10 cellular contexts compared by ENCODE assay signal in the genomic region with DNA sequence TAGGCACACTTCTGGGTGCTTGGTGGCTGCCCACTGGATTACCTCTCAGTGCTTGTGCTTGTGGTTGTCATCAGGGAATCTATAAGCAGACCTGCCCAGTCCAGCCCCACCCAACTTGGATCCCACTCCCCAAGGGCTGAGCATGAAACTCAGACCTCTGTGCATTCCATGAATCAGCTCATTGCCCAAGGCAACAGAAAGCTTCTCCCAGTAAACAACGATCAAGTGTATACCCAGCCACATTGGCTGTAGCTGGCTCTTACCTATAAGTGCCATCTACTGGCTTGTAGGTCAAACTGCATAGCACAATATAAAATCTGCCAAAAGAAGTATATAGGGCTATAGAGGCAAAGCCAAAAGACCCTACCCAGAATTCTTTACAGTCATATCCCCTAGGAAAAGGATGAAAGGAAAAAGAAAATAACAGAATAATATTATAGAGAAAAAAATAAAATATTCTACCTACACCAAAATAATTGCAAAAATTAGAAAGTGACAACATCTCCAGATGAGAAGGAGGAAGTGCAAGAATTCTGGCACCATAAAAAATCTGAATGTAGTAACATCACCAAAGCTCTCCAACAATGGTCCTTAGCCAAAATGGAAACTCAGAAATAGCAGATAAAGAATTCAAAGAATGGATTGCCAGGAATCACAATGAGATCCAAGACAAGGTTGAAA.
DNase-seq lines count a peak whose midpoint lies in the region; ATAC-seq and TF ChIP-seq lines count a peak whose summit lies in the region.
"Had no signal": no experiment of that assay in that cellular context is flagged by ENCODE, and none has a peak within 500 bp of the region (broad histone marks: within the 10 kb centered on the region; RNA-seq: fewer than 3 reads in every experiment).

No MANE protein-coding gene starts in this region.

- peaks cover 8% of the 10 kb centered on the region for H3K9me3 Mint-ChIP-seq in type B pancreatic cell

- H3K9me3 ChIP-seq in left ventricle myocardium inferior (replicated peaks): peaks cover 50% of the 10 kb centered on the region

- no peaks in the 10 kb centered on the region for H3K4me1 Mint-ChIP-seq in type B pancreatic cell (ENCODE audit: unreplicated experiment)

- H3K36me3 ChIP-seq in left ventricle myocardium inferior: no peaks in the 10 kb centered on the region
- H3K36me3 ChIP-seq: gastroesophageal sphincter had no signal

- peak; percentile 51 for TF ChIP-seq CTCF in left ventricle myocardium inferior (IDR thresholded peaks at IDR 0.05; ENCODE audit: borderline replicate concordance)
- TF ChIP-seq CTCF in fibroblast of mammary gland (conservative IDR thresholded peaks at IDR 0.05; ENCODE audit: control insufficient read depth, insufficient read depth, low read depth, low read length): peak; percentile 37
- peak; percentile 66 for TF ChIP-seq CTCF in type B pancreatic cell (conservative IDR thresholded peaks at IDR 0.05)

- H3K4me3 Mint-ChIP-seq in type B pancreatic cell: no peak overlapping the region

- peak overlapping the region; percentile 40 for H3K27ac Mint-ChIP-seq in type B pancreatic cell

- no peak for DNase-seq in left ventricle myocardium inferior
- DNase-seq in cardiac septum (ENCODE audit: low spot score): no peak
- DNase-seq in OCI-M1 (lab: John Stamatoyannopoulos, UW): peak; percentile 36
- peak; percentile 25 for DNase-seq in fibroblast of mammary gland (ENCODE audit: low read depth)
- no peak for DNase-seq in type B pancreatic cell (ENCODE audit: extremely low spot score, unreplicated experiment)
- DNase-seq: activated CD4-positive, alpha-beta T cell treated with anti-CD3 and anti-CD28 coated beads for 1 hour had no signal

- H3K4me3 ChIP-seq in left ventricle myocardium inferior (no peak overlapping the region), fibroblast of mammary gland (ENCODE audit: control insufficient read depth, low read depth, low read length) (no peak overlapping the region)
- H3K4me3 ChIP-seq: gastroesophageal sphincter had no signal

- H3K27me3 ChIP-seq in left ventricle myocardium inferior (ENCODE audit: low read depth): peaks cover 36% of the 10 kb centered on the region
- H3K27me3 ChIP-seq: gastroesophageal sphincter had no signal

- no peaks in the 10 kb centered on the region for H3K27me3 Mint-ChIP-seq in type B pancreatic cell

- no peaks in the 10 kb centered on the region for H3K36me3 Mint-ChIP-seq in type B pancreatic cell

- intact Hi-C loops in left ventricle myocardium inferior (cut with micrococcal nuclease): no loop called here
- intact Hi-C loops in cardiac septum (cut with DNase I): no loop called here

- ATAC-seq in HG02840 (IDR thresholded peaks at IDR 0.05; ENCODE audit: low FRiP score, unreplicated experiment): no peak
- no peak for ATAC-seq in HG03354 (IDR thresholded peaks at IDR 0.05; ENCODE audit: poor library complexity, severe bottlenecking, unreplicated experiment)
- ATAC-seq in HG03135 (IDR thresholded peaks at IDR 0.05; ENCODE audit: unreplicated experiment): no peak
- ATAC-seq: gastroesophageal sphincter had no signal

- H3K4me1 ChIP-seq in left ventricle myocardium inferior: no peaks in the 10 kb centered on the region
- H3K4me1 ChIP-seq: gastroesophageal sphincter had no signal

- H3K27ac ChIP-seq in left ventricle myocardium inferior (replicated peaks): no peak overlapping the region
- H3K27ac ChIP-seq: gastroesophageal sphincter had no signal

Comparison
In these comparisons a context has a peak if more than half of its experiments do, and no peak if none do; other contexts are left out.
1. DNase-seq: peak in OCI-M1 (single experiment) and fibroblast of mammary gland (single experiment); none in left ventricle myocardium inferior (single experiment), cardiac septum (single experiment) and type B pancreatic cell (single experiment).
2. Peak in every context shown above with its lines, with median percentiles within 50 percentile points of each other: CTCF ChIP-seq.